14 cellular contexts compared by ENCODE assay signal in genomic region chr12:34396861-34397590, GRCh38.
DNase-seq lines count a peak whose midpoint lies in the region; ATAC-seq and TF ChIP-seq lines count a peak whose summit lies in the region.
"Had no signal": no experiment of that assay in that cellular context is flagged by ENCODE, and none has a peak within 500 bp of the region (broad histone marks: within the 10 kb centered on the region; RNA-seq: fewer than 3 reads in every experiment).

No MANE protein-coding gene starts in this region.

- H3K36me3 ChIP-seq in BLaER1 (no peaks in the 10 kb centered on the region), RWPE2 (ENCODE audit: low read depth) (no peaks in the 10 kb centered on the region)
- H3K36me3 ChIP-seq: SJSA1 had no signal

- TF ChIP-seq CTCF in RWPE2 (IDR thresholded peaks at IDR 0.05; ENCODE audit: poor library complexity, severe bottlenecking) = no peak

- H3K4me3 ChIP-seq in BLaER1 (no peak overlapping the region), RWPE2 (ENCODE audit: severe bottlenecking) (no peak overlapping the region)
- H3K4me3 ChIP-seq: SJSA1, skin epidermis had no signal

- peak; percentile 27 for DNase-seq in RWPE2 (ENCODE audit: low spot score)
- peak; percentile 35 for DNase-seq in Right ventricle myocardium inferior (ENCODE audit: missing footprints)
- DNase-seq in posterior cingulate gyrus = peak in 8 of 10 donors; percentile 1 to 73 (median 8)
- no peak for DNase-seq in UCSD-AML1 (lab: John Stamatoyannopoulos, UW; ENCODE audit: unreplicated experiment)
- no peak for DNase-seq in NCI-H748 treated with DMSO at 0.1 percent for 48 hours (lab: John Stamatoyannopoulos, UW)
- DNase-seq in HK-2 (ENCODE audit: unreplicated experiment) = no peak
- DNase-seq: activated CD4-positive, alpha-beta T cell treated with anti-CD3 and anti-CD28 coated beads, Interleukin-2, amount 10 ng/mL, durations not matched to agents 7 days and 5 days; CD4-positive, CD25-positive, alpha-beta regulatory T cell; NCI-H1092 treated with DMSO at 0.1 percent for 48 hours; NCI-H82 had no signal

- H4K20me1 ChIP-seq in BLaER1 = no peaks in the 10 kb centered on the region

- H3K27ac ChIP-seq in BLaER1 = peak overlapping the region; percentile 8; the same call in 1 of the 2 replicates
- no peak overlapping the region for H3K27ac ChIP-seq in RWPE2 (ENCODE audit: poor library complexity, severe bottlenecking)
- H3K27ac ChIP-seq: SJSA1, skin epidermis had no signal

- intact Hi-C loops in Right ventricle myocardium inferior (cut with DNase I) (no loop called here), posterior cingulate gyrus (cut with DNase I) (no loop called here)

- H3K27me3 ChIP-seq in BLaER1 (no peaks in the 10 kb centered on the region), RWPE2 (ENCODE audit: insufficient read depth, poor library complexity, severe bottlenecking) (no peaks in the 10 kb centered on the region)
- H3K27me3 ChIP-seq: SJSA1 had no signal

- ATAC-seq in RWPE2 (ENCODE audit: low read depth) (no peak), Right ventricle myocardium inferior (no peak), GM19328 (IDR thresholded peaks at IDR 0.05; ENCODE audit: unreplicated experiment) (no peak)

- H3K9ac ChIP-seq in BLaER1 = no peak overlapping the region

- peak overlapping the region; percentile 62 for H3K4me2 ChIP-seq in BLaER1

- H3K9me3 ChIP-seq in BLaER1 = peaks cover 57% of the 10 kb centered on the region
- H3K9me3 ChIP-seq in RWPE2 (ENCODE audit: severe bottlenecking) = peaks cover 5% of the 10 kb centered on the region

- H3K4me1 ChIP-seq in BLaER1 (peaks cover 63% of the 10 kb centered on the region), RWPE2 (ENCODE audit: insufficient read depth, poor library complexity, severe bottlenecking) (no peaks in the 10 kb centered on the region)
- H3K4me1 ChIP-seq: SJSA1 had no signal

Comparison
In these comparisons a context has a peak if more than half of its experiments do, and no peak if none do; other contexts are left out.
1. DNase-seq: peak in RWPE2 (single experiment), Right ventricle myocardium inferior (single experiment) and posterior cingulate gyrus (8 of 10); none in UCSD-AML1 (single experiment), NCI-H748 treated with DMSO at 0.1 percent for 48 hours (single experiment) and HK-2 (single experiment).